ENCODE assay signal across 10 cellular contexts in genomic region chr6:43095939-43096338, GRCh38. TPM values are rescaled to one million over a fixed set of nuclear protein-coding genes. Genes with fewer than 3 reads are reported as not detected.
A peak's percentile ranks its signal among the peaks of the same experiment; 100 is the strongest.
DNase-seq lines count a peak whose midpoint lies in the region; ATAC-seq and TF ChIP-seq lines count a peak whose summit lies in the region.
"Had no signal": no experiment of that assay in that cellular context is flagged by ENCODE, and none has a peak within 500 bp of the region (broad histone marks: within the 10 kb centered on the region; RNA-seq: fewer than 3 reads in every experiment).

No MANE protein-coding gene starts in this region.

- intact Hi-C loops in left lung (cut with DNase I) (no loop called here), upper lobe of right lung (cut with DNase I) (no loop called here), ovary (cut with DNase I) (no loop called here)

- peak; percentile 15 to 43 for DNase-seq in NCI-H526 (lab: John Stamatoyannopoulos, UW)
- DNase-seq in NCI-H526 treated with DMSO at 0.1 percent for 48 hours (lab: John Stamatoyannopoulos, UW), result no peak
- no peak for DNase-seq in adipocyte (ENCODE audit: low read depth)
- no peak for DNase-seq in left lung
- DNase-seq in upper lobe of right lung, result no peak
- DNase-seq in mucosa of gallbladder (ENCODE audit: low spot score), result no peak
- no peak for DNase-seq in HCEC 1CT
- DNase-seq in ovary, result no peak
- DNase-seq: activated effector memory CD4-positive, alpha-beta T cell treated with anti-CD3 and anti-CD28 coated beads, Interleukin-2, amount 50 U/mL, for 16 hours; NCI-H1092 treated with DMSO at 0.1 percent for 48 hours had no signal

- no peak for TF ChIP-seq POLR2A in ovary (IDR thresholded peaks at IDR 0.05)

- peaks cover 35% of the 10 kb centered on the region for H3K4me1 ChIP-seq in adipocyte (ENCODE audit: control insufficient read depth, insufficient read depth, low read length)
- peaks cover 15 to 38% of the 10 kb centered on the region in 2 donors for H3K4me1 ChIP-seq in left lung
- peaks cover 53% of the 10 kb centered on the region for H3K4me1 ChIP-seq in upper lobe of right lung
- H3K4me1 ChIP-seq in ovary (ENCODE audit: insufficient read depth), result peaks cover 17% of the 10 kb centered on the region

- TF ChIP-seq EP300 in ovary (IDR thresholded peaks at IDR 0.05), result no peak

- ATAC-seq in left lung (peak; percentile 6), upper lobe of right lung (no peak)

- H3K9me3 ChIP-seq in adipocyte (ENCODE audit: control insufficient read depth, low read length) (no peaks in the 10 kb centered on the region), left lung (no peaks in the 10 kb centered on the region), upper lobe of right lung (no peaks in the 10 kb centered on the region), ovary (no peaks in the 10 kb centered on the region)

- peak overlapping the region; percentile 39 for H3K4me3 ChIP-seq in adipocyte (ENCODE audit: low read length)
- no peak overlapping the region for H3K4me3 ChIP-seq in left lung
- peak overlapping the region; percentile 29 for H3K4me3 ChIP-seq in upper lobe of right lung
- no peak overlapping the region for H3K4me3 ChIP-seq in ovary

- H3K27me3 ChIP-seq in adipocyte (replicated peaks; ENCODE audit: control insufficient read depth, insufficient read depth, low read length) (no peaks in the 10 kb centered on the region), left lung (no peaks in the 10 kb centered on the region), upper lobe of right lung (no peaks in the 10 kb centered on the region), ovary (no peaks in the 10 kb centered on the region)

- 37 to 49% (median 39%) methylated on average over 7 of the region's 7 CpGs for WGBS in ovary, 3 donors

- H3K36me3 ChIP-seq in adipocyte (ENCODE audit: control insufficient read depth, insufficient read depth, low read length, severe bottlenecking) (no peaks in the 10 kb centered on the region), left lung (no peaks in the 10 kb centered on the region), upper lobe of right lung (no peaks in the 10 kb centered on the region), ovary (no peaks in the 10 kb centered on the region)

- H3K9ac ChIP-seq in adipocyte (ENCODE audit: low read length), result peak overlapping the region; percentile 61

- TF ChIP-seq CTCF in left lung (IDR thresholded peaks at IDR 0.05) (no peak), upper lobe of right lung (IDR thresholded peaks at IDR 0.05) (no peak), ovary (IDR thresholded peaks at IDR 0.05) (no peak)

- H3K27ac ChIP-seq in left lung (peak overlapping the region; percentile 67 to 85), upper lobe of right lung (peak overlapping the region; percentile 77), ovary (peak overlapping the region in 1 of 2 donors; percentile 40)

RNA-seq across cellular contexts. Expression of gene PTK7, which starts 19.8 kb away (rescaled TPM):
- total RNA-seq in left lung (100 to 1,000 TPM in 1 of 2 donors, 10 to 100 TPM in 1; 89.2 to 179 TPM), upper lobe of right lung (97.1 TPM), mucosa of gallbladder (30.0 TPM), ovary (100 to 1,000 TPM in 4 of 7 donors, 10 to 100 TPM in 3; 65.7 to 167 (median 105) TPM)
- 10 to 100 TPM; 44.4 to 79.6 TPM for polyA plus RNA-seq in ovary

RNA-seq across cellular contexts. Expression of gene KLC4, which starts 36.5 kb away (rescaled TPM):
- total RNA-seq in left lung (10 to 100 TPM; 20.2 to 38.8 TPM), upper lobe of right lung (32.0 TPM), mucosa of gallbladder (71.6 TPM), ovary (10 to 100 TPM; 17.8 to 29.8 (median 24.7) TPM)
- 10 to 100 TPM; 14.7 to 27.2 TPM for polyA plus RNA-seq in ovary

RNA-seq across cellular contexts. Expression of gene MRPL2, which starts 36.7 kb away (rescaled TPM):
- total RNA-seq in left lung, result 10 to 100 TPM; 35.2 to 43.4 TPM
- total RNA-seq in upper lobe of right lung, result 42.4 TPM
- 49.1 TPM for total RNA-seq in mucosa of gallbladder
- 10 to 100 TPM; 11.5 to 56.7 (median 47.3) TPM for total RNA-seq in ovary
- 10 to 100 TPM; 37.2 to 55.6 TPM for polyA plus RNA-seq in ovary

RNA-seq across cellular contexts. Expression of gene CUL7, which starts 42.3 kb away (rescaled TPM):
- total RNA-seq in left lung, result 10 to 100 TPM; 22.0 to 28.4 TPM
- 20.1 TPM for total RNA-seq in upper lobe of right lung
- total RNA-seq in mucosa of gallbladder, result 29.5 TPM
- 10 to 100 TPM; 15.6 to 29.1 (median 25.0) TPM for total RNA-seq in ovary
- polyA plus RNA-seq in ovary, result 10 to 100 TPM in 1 of 2 donors, 1 to 10 TPM in 1; 9.3 to 13.9 TPM

Comparison
In these comparisons a context has a peak if more than half of its experiments do, and no peak if none do; other contexts are left out.
1. DNase-seq: peak in NCI-H526 (2 of 2); none in NCI-H526 treated with DMSO at 0.1 percent for 48 hours (single experiment), adipocyte (single experiment), left lung (0 of 2), upper lobe of right lung (single experiment), mucosa of gallbladder (single experiment), HCEC 1CT (single experiment) and ovary (0 of 5).
2. H3K4me3 ChIP-seq: peak in adipocyte (single experiment) and upper lobe of right lung (single experiment); none in left lung (0 of 2) and ovary (single experiment).